ENCODE assay signal across 27 cellular contexts in genomic region chr6:3102875-3103274, GRCh38. TPM values are rescaled to one million over a fixed set of nuclear protein-coding genes. Genes with fewer than 3 reads are reported as not detected.
DNase-seq lines count a peak whose midpoint lies in the region; ATAC-seq and FAIRE-seq lines count a peak whose summit lies in the region.
"Had no signal": no experiment of that assay in that cellular context is flagged by ENCODE, and none has a peak within 500 bp of the region (broad histone marks: within the 10 kb centered on the region; RNA-seq: fewer than 3 reads in every experiment).

No MANE protein-coding gene starts in this region.

- peak; percentile 49 to 71 for ATAC-seq in activated naive CD4-positive, alpha-beta T cell treated with anti-CD3 and anti-CD28 coated beads, Interleukin-2, amount 50 U/mL, for 72 hours
- ATAC-seq in GM19023 (IDR thresholded peaks at IDR 0.05; ENCODE audit: unreplicated experiment): no peak
- ATAC-seq: HepG2, K562, Right ventricle myocardium inferior had no signal

- peak; percentile 13 for FAIRE-seq in G401.6 (lab: Jason Lieb, UNC)
- peak; percentile 30 for FAIRE-seq in frontal cortex (lab: Jason Lieb, UNC)
- FAIRE-seq: GM12892, GM19239, H54, HepG2, K562 had no signal

- no peak overlapping the region for H3K27ac Mint-ChIP-seq in activated naive CD4-positive, alpha-beta T cell treated with anti-CD3 and anti-CD28 coated beads, Interleukin-2, amount 50 U/mL, for 72 hours
- no peak overlapping the region for H3K27ac Mint-ChIP-seq in activated naive CD4-positive, alpha-beta T cell treated with anti-CD3 and anti-CD28 coated beads, Interleukin-2, amount 10 ng/mL, durations not matched to agents 7 days and 5 days

- H3K9me3 Mint-ChIP-seq in activated naive CD4-positive, alpha-beta T cell treated with anti-CD3 and anti-CD28 coated beads, Interleukin-2, amount 50 U/mL, for 72 hours: no peaks in the 10 kb centered on the region
- H3K9me3 Mint-ChIP-seq in activated naive CD4-positive, alpha-beta T cell treated with anti-CD3 and anti-CD28 coated beads, Interleukin-2, amount 10 ng/mL, durations not matched to agents 7 days and 5 days: no peaks in the 10 kb centered on the region
- H3K9me3 Mint-ChIP-seq: CD4-positive, alpha-beta memory T cell had no signal

- no peaks in the 10 kb centered on the region for H3K27me3 Mint-ChIP-seq in activated naive CD4-positive, alpha-beta T cell treated with anti-CD3 and anti-CD28 coated beads, Interleukin-2, amount 10 ng/mL, durations not matched to agents 7 days and 5 days
- H3K27me3 Mint-ChIP-seq: CD4-positive, alpha-beta memory T cell had no signal

- CTCF ChIA-PET in activated naive CD4-positive, alpha-beta T cell treated with anti-CD3 and anti-CD28 coated beads, Interleukin-2, amount 10 ng/mL, durations not matched to agents 7 days and 5 days (lab: Charles Lee): no interaction called here

- DNase-seq in activated naive CD4-positive, alpha-beta T cell treated with anti-CD3 and anti-CD28 coated beads, Interleukin-2, amount 50 U/mL, for 72 hours (ENCODE audit: low spot score in 2 of 2): no peak
- no peak for DNase-seq in activated naive CD4-positive, alpha-beta T cell treated with anti-CD3 and anti-CD28 coated beads, Interleukin-2, amount 10 ng/mL, durations not matched to agents 7 days and 5 days
- peak; percentile 31 for DNase-seq in M059J (ENCODE audit: low read depth)
- DNase-seq in frontal cortex (ENCODE audit: low spot score in 2 of 2): no peak
- no peak for DNase-seq in activated naive CD4-positive, alpha-beta T cell (lab: John Stamatoyannopoulos, UW)
- no peak for DNase-seq in NCI-H526 (lab: John Stamatoyannopoulos, UW)
- DNase-seq: C1 segment of cervical spinal cord; CD4-positive, alpha-beta memory T cell; COR-L47; DMS53; Kasumi-1; MV-4-11; NCI-H1105; NCI-H146; NCI-H1930; NCI-H2107; NCI-H446; NCI-H524 treated with DMSO at 0.1 percent for 48 hours; PC-9 had no signal

- peaks cover 5 to 24% of the 10 kb centered on the region in 2 donors for H3K36me3 Mint-ChIP-seq in activated naive CD4-positive, alpha-beta T cell treated with anti-CD3 and anti-CD28 coated beads, Interleukin-2, amount 50 U/mL, for 72 hours
- H3K36me3 Mint-ChIP-seq in activated naive CD4-positive, alpha-beta T cell treated with anti-CD3 and anti-CD28 coated beads, Interleukin-2, amount 10 ng/mL, durations not matched to agents 7 days and 5 days: peaks cover 60% of the 10 kb centered on the region

- no peaks in the 10 kb centered on the region for H3K4me1 Mint-ChIP-seq in activated naive CD4-positive, alpha-beta T cell treated with anti-CD3 and anti-CD28 coated beads, Interleukin-2, amount 10 ng/mL, durations not matched to agents 7 days and 5 days

- H3K4me3 Mint-ChIP-seq in activated naive CD4-positive, alpha-beta T cell treated with anti-CD3 and anti-CD28 coated beads, Interleukin-2, amount 10 ng/mL, durations not matched to agents 7 days and 5 days: no peak overlapping the region
- H3K4me3 Mint-ChIP-seq: CD4-positive, alpha-beta memory T cell had no signal

RNA-seq across cellular contexts. Expression of gene BPHL, which starts 15.6 kb away (rescaled TPM):
- 10 to 100 TPM in 1 of 2 donors, 1 to 10 TPM in 1; 6.8 to 15.3 TPM for total RNA-seq in activated naive CD4-positive, alpha-beta T cell treated with anti-CD3 and anti-CD28 coated beads, Interleukin-2, amount 50 U/mL, for 72 hours
- 11.6 and 19.7 TPM in 2 replicates for total RNA-seq in M059J (2014; rRNA removed; shearing (Covaris generic))
- 26.5 TPM for total RNA-seq in frontal cortex

RNA-seq across cellular contexts. Expression of gene RIPK1, which starts 34.6 kb away (rescaled TPM):
- total RNA-seq in activated naive CD4-positive, alpha-beta T cell treated with anti-CD3 and anti-CD28 coated beads, Interleukin-2, amount 50 U/mL, for 72 hours: 10 to 100 TPM; 12.1 to 16.0 TPM
- 26.5 and 43.6 TPM in 2 replicates for total RNA-seq in M059J (2014; rRNA removed; shearing (Covaris generic))
- 7.3 TPM for total RNA-seq in frontal cortex

RNA-seq across cellular contexts. Expression of gene TUBB2A, which starts 54.5 kb away (rescaled TPM):
- total RNA-seq in activated naive CD4-positive, alpha-beta T cell treated with anti-CD3 and anti-CD28 coated beads, Interleukin-2, amount 50 U/mL, for 72 hours: 1 to 10 TPM; 1.8 to 3.8 TPM
- total RNA-seq in M059J (2014; rRNA removed; shearing (Covaris generic)): 278 and 327 TPM in 2 replicates
- 1,551 TPM for total RNA-seq in frontal cortex

Comparison
In these comparisons a context has a peak if more than half of its experiments do, and no peak if none do; other contexts are left out.
1. RNA of gene TUBB2A, which starts 54.5 kb away (total RNA-seq): 1,551 TPM in frontal cortex (single experiment) and 278 to 327 TPM in M059J; 1.8 to 3.8 TPM in activated naive CD4-positive, alpha-beta T cell treated with anti-CD3 and anti-CD28 coated beads, Interleukin-2, amount 50 U/mL, for 72 hours; every median in the first group is over 10 times any median in the second.